In genomic region chr4:2059034-2059725, GRCh38 we compare ENCODE assay signal across 9 cellular contexts. TPM values are rescaled to one million over a fixed set of nuclear protein-coding genes. Genes with fewer than 3 reads are reported as not detected.
A peak's percentile ranks its signal among the peaks of the same experiment; 100 is the strongest.
DNase-seq lines count a peak whose midpoint lies in the region; ATAC-seq and TF ChIP-seq lines count a peak whose summit lies in the region.
"Had no signal": no experiment of that assay in that cellular context is flagged by ENCODE, and none has a peak within 500 bp of the region (broad histone marks: within the 10 kb centered on the region; RNA-seq: fewer than 3 reads in every experiment).

NAT8L (plus strand) TSS chr4:2059327; CDS start chr4:2059512, 185 bp downstream.

- intact Hi-C loops in PC-3 (cut with micrococcal nuclease): no loop called here
- intact Hi-C loops in aorta (cut with DNase I): no loop called here

- no peak within 1 kb of the TSS for H3K27ac ChIP-seq in ACC112 (ENCODE audit: low read depth, low read length)
- no peak within 1 kb of the TSS for H3K27ac ChIP-seq in PC-3 (ENCODE audit: low read length)
- no peak within 1 kb of the TSS for H3K27ac ChIP-seq in effector memory CD4-positive, alpha-beta T cell (ENCODE audit: insufficient read depth, low read length, poor library complexity, severe bottlenecking)
- no peak within 1 kb of the TSS for H3K27ac ChIP-seq in aorta (ENCODE audit: low read depth in 1 of 2, low read length in 2 of 2)
- H3K27ac ChIP-seq: adrenal gland had no signal

- peak; percentile 50 for ATAC-seq in PC-3
- no peak for ATAC-seq in aorta (ENCODE audit: low FRiP score)
- ATAC-seq in GM21786 (IDR thresholded peaks at IDR 0.05; ENCODE audit: unreplicated experiment): no peak
- ATAC-seq in HG03045 (IDR thresholded peaks at IDR 0.05; ENCODE audit: unreplicated experiment): no peak

- H3K9me3 ChIP-seq in HAP-1 (no peaks in the 10 kb centered on the region), PC-3 (ENCODE audit: low read length) (no peaks in the 10 kb centered on the region), aorta (ENCODE audit: control insufficient read depth, low read length) (no peaks in the 10 kb centered on the region)
- H3K9me3 ChIP-seq in effector memory CD4-positive, alpha-beta T cell (ENCODE audit: control insufficient read depth, low read length): no peaks in the 10 kb centered on the region
- H3K9me3 ChIP-seq: adrenal gland had no signal

- peak within 1 kb of the TSS; percentile 53; the same call in 1 of the 2 replicates for H3K4me3 ChIP-seq in ACC112 (ENCODE audit: low read depth, low read length)
- peak within 1 kb of the TSS; percentile 50 for H3K4me3 ChIP-seq in HAP-1
- H3K4me3 ChIP-seq in PC-3 (ENCODE audit: low read length): peak within 1 kb of the TSS; percentile 43
- peak within 1 kb of the TSS; percentile 35 for H3K4me3 ChIP-seq in effector memory CD4-positive, alpha-beta T cell (ENCODE audit: insufficient read depth, low read depth, low read length, poor library complexity, severe bottlenecking)
- peak within 1 kb of the TSS; percentile 51 to 52 for H3K4me3 ChIP-seq in aorta (ENCODE audit: low read length in 2 of 2)

- H3K27me3 ChIP-seq in ACC112 (ENCODE audit: insufficient read depth, low read length) (peaks cover 43% of the 10 kb centered on the region), HAP-1 (ENCODE audit: low read depth) (no peaks in the 10 kb centered on the region), PC-3 (ENCODE audit: low read length) (no peaks in the 10 kb centered on the region), aorta (ENCODE audit: control insufficient read depth in 1 of 2, insufficient read depth in 2 of 2, low read length in 1 of 2) (no peaks in the 10 kb centered on the region)
- peaks cover 19% of the 10 kb centered on the region for H3K27me3 ChIP-seq in effector memory CD4-positive, alpha-beta T cell (replicated peaks; ENCODE audit: control insufficient read depth, insufficient read depth, low read length, poor library complexity, severe bottlenecking)

- no peak within 1 kb of the TSS for H3K9ac ChIP-seq in PC-3 (ENCODE audit: low read length)

- H3K36me3 ChIP-seq in ACC112 (ENCODE audit: insufficient read depth, low read length): no peaks in the 10 kb centered on the region
- H3K36me3 ChIP-seq in HAP-1 (replicated peaks): peaks cover 17% of the 10 kb centered on the region
- H3K36me3 ChIP-seq in PC-3 (ENCODE audit: low read depth, low read length): no peaks in the 10 kb centered on the region
- no peaks in the 10 kb centered on the region for H3K36me3 ChIP-seq in effector memory CD4-positive, alpha-beta T cell (ENCODE audit: control insufficient read depth, insufficient read depth, low read length)
- H3K36me3 ChIP-seq in aorta (ENCODE audit: control insufficient read depth in 1 of 2, insufficient read depth in 2 of 2, low read length in 1 of 2): no peaks in the 10 kb centered on the region
- H3K36me3 ChIP-seq: adrenal gland had no signal

- BruUV-seq in PC-3 (replicated peaks; lab: Mats Ljungman, UMichigan): no TSS peak

- H3K4me1 ChIP-seq in ACC112 (ENCODE audit: control insufficient read depth, insufficient read depth, low read length, unreplicated experiment): no peaks in the 10 kb centered on the region
- H3K4me1 ChIP-seq in HAP-1: peaks cover 8% of the 10 kb centered on the region
- H3K4me1 ChIP-seq in PC-3 (ENCODE audit: insufficient read depth, low read length): no peaks in the 10 kb centered on the region; the same call in 1 of the 2 replicates
- H3K4me1 ChIP-seq in effector memory CD4-positive, alpha-beta T cell (ENCODE audit: control insufficient read depth, insufficient read depth, low read length, poor library complexity, severe bottlenecking): peaks cover 4% of the 10 kb centered on the region
- H3K4me1 ChIP-seq in aorta (ENCODE audit: control insufficient read depth in 1 of 2, insufficient read depth in 2 of 2, low read length in 2 of 2): no peaks in the 10 kb centered on the region
- H3K4me1 ChIP-seq: adrenal gland had no signal

- in situ Hi-C loops in HAP-1 (cut with MboI; ENCODE audit: low sequenced_read_pairs): no loop called here

- no peaks in the 10 kb centered on the region for H3K9me2 ChIP-seq in PC-3 (replicated peaks; ENCODE audit: low read length)

- no peak for TF ChIP-seq CTCF in PC-3 (conservative IDR thresholded peaks at IDR 0.05; ENCODE audit: low read depth, low read length)

- POLR2A ChIA-PET in PC-3 (lab: Charles Lee; ENCODE audit: unreplicated experiment): interaction anchor here (0.6 kb wide), 1 partner anchor 28 kb away, joined by 3 read pairs; no protein-coding TSS in a partner anchor

- DNase-seq in HAP-1 (ENCODE audit: low spot score in 2 of 2) (peak; percentile 73 to 84), PC-3 (peak; percentile 11), middle frontal gyrus (ENCODE audit: extremely low spot score, low spot score) (peak; percentile 58), aorta (peak in 1 of 2 donors; percentile 51)
- DNase-seq in effector memory CD4-positive, alpha-beta T cell: no peak

- no peaks in the 10 kb centered on the region for H3F3A ChIP-seq in PC-3 (ENCODE audit: low read length, unreplicated experiment)

- H2AFZ ChIP-seq in ACC112 (ENCODE audit: low read length, unreplicated experiment) (peak within 1 kb of the TSS; percentile 50), PC-3 (ENCODE audit: low read length) (no peak within 1 kb of the TSS)

- peak within 1 kb of the TSS; percentile 62 for H3K4me2 ChIP-seq in PC-3 (ENCODE audit: low read length)

- no peaks in the 10 kb centered on the region for H4K20me1 ChIP-seq in PC-3 (ENCODE audit: low read length)

- H3K79me2 ChIP-seq in ACC112 (ENCODE audit: control insufficient read depth, insufficient read depth, low read length, unreplicated experiment) (no peaks in the 10 kb centered on the region), PC-3 (ENCODE audit: low read length) (no peaks in the 10 kb centered on the region)

- CTCF ChIA-PET in PC-3 (lab: Charles Lee): no interaction called here

- WGBS in aorta, 2 donors: 0 to 1% methylated on average over 16 to 122 of the region's 122 CpGs

RNA-seq across cellular contexts. Expression of gene NAT8L, which starts in this region (rescaled TPM):
- total RNA-seq in PC-3 (2014; rRNA removed): 1.6 and 2.0 TPM in 2 replicates
- under 1 TPM; 0.23 to 0.33 TPM for total RNA-seq in aorta
- polyA plus RNA-seq in aorta: under 1 TPM; under 0.01 to 0.05 TPM

Comparison
In these comparisons a context has a peak if more than half of its experiments do, and no peak if none do; other contexts are left out.
1. DNase-seq: peak in HAP-1 (2 of 2), PC-3 (single experiment) and middle frontal gyrus (single experiment); none in effector memory CD4-positive, alpha-beta T cell (0 of 3).
2. Peak in every context shown above with its lines, with median percentiles within 50 percentile points of each other: H3K4me3 ChIP-seq.